Comparison of ENCODE assay signal across 13 cellular contexts in the genomic region with DNA sequence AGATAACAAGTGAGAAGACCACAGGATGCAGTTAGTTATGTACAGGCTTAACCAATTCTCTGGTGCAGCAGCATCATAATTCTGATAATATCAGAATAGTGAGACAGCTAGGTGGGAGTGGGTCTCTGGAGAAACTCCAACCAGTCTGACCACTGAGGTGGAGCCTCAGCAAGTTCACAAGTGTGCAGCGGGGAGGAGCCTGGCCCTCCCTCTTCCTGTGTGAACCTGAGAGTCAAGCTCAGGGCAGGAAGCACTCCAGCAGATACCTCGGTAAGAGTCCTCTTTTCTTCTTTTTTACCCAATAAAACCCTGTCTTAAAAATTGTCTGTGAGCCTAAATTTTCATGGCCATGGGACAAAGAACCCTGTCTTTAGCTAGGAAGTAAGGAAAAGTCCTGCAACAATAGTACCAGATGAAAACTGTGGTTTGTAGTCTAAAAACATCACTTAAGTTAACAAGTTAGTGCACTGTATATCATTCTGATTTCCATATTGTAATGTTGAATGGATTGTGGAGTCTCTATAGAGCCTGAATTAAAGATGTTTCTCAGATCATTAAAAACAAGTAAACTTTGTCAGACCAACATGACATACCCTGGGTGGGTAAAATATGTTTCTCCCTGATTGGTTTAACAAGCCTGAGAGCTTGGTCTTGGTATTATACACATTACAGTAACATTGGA.
DNase-seq lines count a peak whose midpoint lies in the region; ATAC-seq lines count a peak whose summit lies in the region.
"Had no signal": no experiment of that assay in that cellular context is flagged by ENCODE, and none has a peak within 500 bp of the region (broad histone marks: within the 10 kb centered on the region; RNA-seq: fewer than 3 reads in every experiment).

No MANE protein-coding gene starts in this region.

- H3K36me3 Mint-ChIP-seq in activated CD4-positive, alpha-beta T cell treated with anti-CD3 and anti-CD28 coated beads for 36 hours (ENCODE audit: low read depth), result no peaks in the 10 kb centered on the region
- H3K36me3 Mint-ChIP-seq: activated naive CD8-positive, alpha-beta T cell had no signal

- intact Hi-C loops in activated CD4-positive, alpha-beta T cell treated with anti-CD3 and anti-CD28 coated beads for 36 hours (cut with DNase I, micrococcal nuclease), result no loop called here

- no peak overlapping the region for H3K4me3 Mint-ChIP-seq in activated CD4-positive, alpha-beta T cell treated with anti-CD3 and anti-CD28 coated beads for 36 hours
- H3K4me3 Mint-ChIP-seq: activated naive CD8-positive, alpha-beta T cell had no signal

- no peaks in the 10 kb centered on the region for H3K4me1 Mint-ChIP-seq in activated CD4-positive, alpha-beta T cell treated with anti-CD3 and anti-CD28 coated beads for 36 hours

- DNase-seq in activated CD4-positive, alpha-beta T cell treated with anti-CD3 and anti-CD28 coated beads for 36 hours, result no peak
- DNase-seq in activated CD4-positive, alpha-beta T cell treated with anti-CD3 and anti-CD28 coated beads for 48 hours, result no peak
- peak; percentile 0 for DNase-seq in stimulated activated CD8-positive, alpha-beta memory T cell treated with anti-CD3 and anti-CD28 coated beads, Interleukin-4, amount 100 ng/mL, for 24 hours (ENCODE audit: low read depth)
- DNase-seq in G401 (ENCODE audit: low spot score) (no peak), hepatic stellate cell (ENCODE audit: low spot score) (no peak), mucosa of gallbladder (ENCODE audit: low spot score) (no peak)
- DNase-seq: dermis blood vessel endothelial cell, NCI-H187 treated with DMSO at 0.1 percent for 48 hours, retina had no signal

- CTCF ChIA-PET in activated CD4-positive, alpha-beta T cell treated with anti-CD3 and anti-CD28 coated beads for 36 hours (lab: Charles Lee), result no interaction called here

- H3K27me3 Mint-ChIP-seq in activated CD4-positive, alpha-beta T cell treated with anti-CD3 and anti-CD28 coated beads for 36 hours, result no peaks in the 10 kb centered on the region
- H3K27me3 Mint-ChIP-seq: activated naive CD8-positive, alpha-beta T cell had no signal

- peak; percentile 44 for ATAC-seq in activated CD4-positive, alpha-beta T cell treated with anti-CD3 and anti-CD28 coated beads for 36 hours
- ATAC-seq in HG02678 (IDR thresholded peaks at IDR 0.05; ENCODE audit: unreplicated experiment) (peak; percentile 98), HG03520 (IDR thresholded peaks at IDR 0.05; ENCODE audit: unreplicated experiment) (peak; percentile 81)
- ATAC-seq: A549 had no signal

- in situ Hi-C loops in G401 (cut with HindIII; ENCODE audit: low sequenced_read_pairs), result no loop called here

- POLR2A ChIA-PET in activated CD4-positive, alpha-beta T cell treated with anti-CD3 and anti-CD28 coated beads for 36 hours (lab: Charles Lee), result no interaction called here

- H3K27ac Mint-ChIP-seq in activated CD4-positive, alpha-beta T cell treated with anti-CD3 and anti-CD28 coated beads for 36 hours, result no peak overlapping the region
- H3K27ac Mint-ChIP-seq: activated naive CD8-positive, alpha-beta T cell had no signal

- H3K9me3 Mint-ChIP-seq in activated CD4-positive, alpha-beta T cell treated with anti-CD3 and anti-CD28 coated beads for 36 hours (ENCODE audit: low read depth), result peaks cover 5% of the 10 kb centered on the region

Comparison
In these comparisons a context has a peak if more than half of its experiments do, and no peak if none do; other contexts are left out.
1. ATAC-seq: peak in every context shown above with its lines; median percentile 98 in HG02678; 81 in HG03520; 44 in activated CD4-positive, alpha-beta T cell treated with anti-CD3 and anti-CD28 coated beads for 36 hours.